In the genomic region with DNA sequence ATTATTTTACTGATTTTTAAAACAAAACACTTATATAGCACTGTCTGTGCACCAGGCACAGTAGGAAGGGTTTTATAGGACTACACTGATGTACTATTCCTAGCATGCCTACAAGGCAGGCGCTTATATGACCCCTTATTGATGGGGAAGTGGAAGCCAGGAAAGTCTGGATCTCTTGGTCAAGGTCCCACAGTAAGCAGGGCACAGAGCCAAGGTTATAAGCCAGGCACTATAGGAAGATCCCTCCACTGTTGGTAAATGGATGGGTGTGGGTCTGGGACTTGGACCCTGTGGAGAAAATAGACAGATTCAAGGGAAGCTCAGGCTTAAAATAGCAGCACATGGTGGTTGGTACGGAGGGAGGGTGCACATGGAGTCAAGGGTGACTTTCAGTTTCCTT, we compare ENCODE assay signal across 2 cellular contexts.
TF ChIP-seq lines count a peak whose summit lies in the region.

No MANE protein-coding gene starts in this region.

TF ChIP-seq in IMR-90, 13 proteins besides CTCF, POLR2A, EP300 and RAD21:
- TF ChIP-seq MXI1 (IDR thresholded peaks at IDR 0.05; ENCODE audit: borderline replicate concordance, low read depth, low read length) (no peak), SMC3 (IDR thresholded peaks at IDR 0.05; ENCODE audit: low read depth, low read length) (no peak), CHD1 (IDR thresholded peaks at IDR 0.05; ENCODE audit: low read depth, low read length) (no peak), NFE2L2 (IDR thresholded peaks at IDR 0.05; ENCODE audit: low read depth, low read length) (no peak), RFX5 (IDR thresholded peaks at IDR 0.05; ENCODE audit: low read depth, low read length) (no peak), MAFK (IDR thresholded peaks at IDR 0.05; ENCODE audit: low read depth, low read length) (no peak), CEBPB (IDR thresholded peaks at IDR 0.05; ENCODE audit: low read depth, low read length) (no peak), MAZ (IDR thresholded peaks at IDR 0.05; ENCODE audit: borderline replicate concordance, low read depth, low read length) (no peak)

TF ChIP-seq in HepG2, 621 proteins besides CTCF, POLR2A, EP300 and RAD21:
- TF ChIP-seq ZFP36L2 (CRISPR knock-in tag; IDR thresholded peaks at IDR 0.05) (no peak), ZNF451 (CRISPR knock-in tag; IDR thresholded peaks at IDR 0.05) (no peak), ZNF670 (CRISPR knock-in tag; IDR thresholded peaks at IDR 0.05; ENCODE audit: borderline replicate concordance) (no peak), ZNF263 (CRISPR knock-in tag; IDR thresholded peaks at IDR 0.05) (no peak), GABPA (IDR thresholded peaks at IDR 0.05; ENCODE audit: low read depth, low read length) (no peak), GABPA (CRISPR knock-in tag; IDR thresholded peaks at IDR 0.05; ENCODE audit: low read depth) (no peak), ZNF589 (CRISPR knock-in tag; conservative IDR thresholded peaks at IDR 0.05) (no peak), TBL1XR1 (IDR thresholded peaks at IDR 0.05; ENCODE audit: borderline replicate concordance, low read length, partially characterized antibody) (no peak), FOXJ3 (CRISPR knock-in tag; IDR thresholded peaks at IDR 0.05; ENCODE audit: borderline replicate concordance) (no peak), CREB1 (IDR thresholded peaks at IDR 0.05) (no peak), CREB1 (CRISPR knock-in tag; IDR thresholded peaks at IDR 0.05) (no peak), ZSCAN25 (CRISPR knock-in tag; IDR thresholded peaks at IDR 0.05) (no peak), SAFB2 (CRISPR knock-in tag; IDR thresholded peaks at IDR 0.05; ENCODE audit: borderline replicate concordance, low read depth) (no peak), MED8 (CRISPR knock-in tag; IDR thresholded peaks at IDR 0.05; ENCODE audit: insufficient replicate concordance) (no peak), EHMT2 (IDR thresholded peaks at IDR 0.05; ENCODE audit: borderline replicate concordance, low read depth, low read length) (no peak), SOX13 (IDR thresholded peaks at IDR 0.05) (no peak), SOX13 (CRISPR knock-in tag; conservative IDR thresholded peaks at IDR 0.05 in 1 of 2, IDR thresholded peaks at IDR 0.05 in 1 of 2) (no peak)
- TF ChIP-seq, protein P1, sequence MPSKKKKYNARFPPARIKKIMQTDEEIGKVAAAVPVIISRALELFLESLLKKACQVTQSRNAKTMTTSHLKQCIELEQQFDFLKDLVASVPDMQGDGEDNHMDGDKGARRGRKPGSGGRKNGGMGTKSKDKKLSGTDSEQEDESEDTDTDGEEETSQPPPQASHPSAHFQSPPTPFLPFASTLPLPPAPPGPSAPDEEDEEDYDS (CRISPR knock-in tag; IDR thresholded peaks at IDR 0.05) = no peak
- TF ChIP-seq, protein P2, sequence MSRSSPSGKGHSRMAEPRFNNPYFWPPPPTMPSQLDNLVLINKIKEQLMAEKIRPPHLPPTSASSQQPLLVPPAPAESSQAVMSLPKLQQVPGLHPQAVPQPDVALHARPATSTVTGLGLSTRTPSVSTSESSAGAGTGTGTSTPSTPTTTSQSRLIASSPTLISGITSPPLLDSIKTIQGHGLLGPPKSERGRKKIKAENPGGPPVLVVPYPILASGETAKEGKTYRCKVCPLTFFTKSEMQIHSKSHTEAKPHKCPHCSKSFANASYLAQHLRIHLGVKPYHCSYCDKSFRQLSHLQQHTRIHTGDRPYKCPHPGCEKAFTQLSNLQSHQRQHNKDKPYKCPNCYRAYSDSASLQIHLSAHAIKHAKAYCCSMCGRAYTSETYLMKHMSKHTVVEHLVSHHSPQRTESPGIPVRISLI (CRISPR knock-in tag; IDR thresholded peaks at IDR 0.05; ENCODE audit: borderline replicate concordance) = no peak
- TF ChIP-seq, protein P3, sequence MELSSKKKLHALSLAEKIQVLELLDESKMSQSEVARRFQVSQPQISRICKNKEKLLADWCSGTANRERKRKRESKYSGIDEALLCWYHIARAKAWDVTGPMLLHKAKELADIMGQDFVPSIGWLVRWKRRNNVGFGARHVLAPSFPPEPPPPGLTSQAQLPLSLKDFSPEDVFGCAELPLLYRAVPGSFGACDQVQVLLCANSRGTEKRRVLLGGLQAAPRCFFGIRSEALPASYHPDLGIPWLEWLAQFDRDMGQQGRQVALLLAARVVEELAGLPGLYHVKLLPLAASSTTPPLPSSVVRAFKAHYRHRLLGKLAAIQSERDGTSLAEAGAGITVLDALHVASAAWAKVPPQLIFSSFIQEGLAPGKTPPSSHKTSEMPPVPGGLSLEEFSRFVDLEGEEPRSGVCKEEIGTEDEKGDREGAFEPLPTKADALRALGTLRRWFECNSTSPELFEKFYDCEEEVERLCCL (CRISPR knock-in tag; IDR thresholded peaks at IDR 0.05; ENCODE audit: borderline replicate concordance) = no peak
- TF ChIP-seq, protein P4, sequence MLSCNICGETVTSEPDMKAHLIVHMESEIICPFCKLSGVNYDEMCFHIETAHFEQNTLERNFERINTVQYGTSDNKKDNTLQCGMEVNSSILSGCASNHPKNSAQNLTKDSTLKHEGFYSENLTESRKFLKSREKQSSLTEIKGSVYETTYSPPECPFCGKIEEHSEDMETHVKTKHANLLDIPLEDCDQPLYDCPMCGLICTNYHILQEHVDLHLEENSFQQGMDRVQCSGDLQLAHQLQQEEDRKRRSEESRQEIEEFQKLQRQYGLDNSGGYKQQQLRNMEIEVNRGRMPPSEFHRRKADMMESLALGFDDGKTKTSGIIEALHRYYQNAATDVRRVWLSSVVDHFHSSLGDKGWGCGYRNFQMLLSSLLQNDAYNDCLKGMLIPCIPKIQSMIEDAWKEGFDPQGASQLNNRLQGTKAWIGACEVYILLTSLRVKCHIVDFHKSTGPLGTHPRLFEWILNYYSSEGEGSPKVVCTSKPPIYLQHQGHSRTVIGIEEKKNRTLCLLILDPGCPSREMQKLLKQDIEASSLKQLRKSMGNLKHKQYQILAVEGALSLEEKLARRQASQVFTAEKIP (CRISPR knock-in tag; IDR thresholded peaks at IDR 0.05; ENCODE audit: borderline replicate concordance) = no peak
- TF ChIP-seq, protein P5, sequence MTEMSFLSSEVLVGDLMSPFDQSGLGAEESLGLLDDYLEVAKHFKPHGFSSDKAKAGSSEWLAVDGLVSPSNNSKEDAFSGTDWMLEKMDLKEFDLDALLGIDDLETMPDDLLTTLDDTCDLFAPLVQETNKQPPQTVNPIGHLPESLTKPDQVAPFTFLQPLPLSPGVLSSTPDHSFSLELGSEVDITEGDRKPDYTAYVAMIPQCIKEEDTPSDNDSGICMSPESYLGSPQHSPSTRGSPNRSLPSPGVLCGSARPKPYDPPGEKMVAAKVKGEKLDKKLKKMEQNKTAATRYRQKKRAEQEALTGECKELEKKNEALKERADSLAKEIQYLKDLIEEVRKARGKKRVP (CRISPR knock-in tag; IDR thresholded peaks at IDR 0.05) = no peak
- TF ChIP-seq, protein P6, sequence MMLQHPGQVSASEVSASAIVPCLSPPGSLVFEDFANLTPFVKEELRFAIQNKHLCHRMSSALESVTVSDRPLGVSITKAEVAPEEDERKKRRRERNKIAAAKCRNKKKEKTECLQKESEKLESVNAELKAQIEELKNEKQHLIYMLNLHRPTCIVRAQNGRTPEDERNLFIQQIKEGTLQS (CRISPR knock-in tag; IDR thresholded peaks at IDR 0.05) = no peak
